Comparison of ENCODE assay signal across 1 cellular context in genomic region chr12:4538207-4539160, GRCh38.
A peak's percentile ranks its signal among the peaks of the same experiment; 100 is the strongest.
TF ChIP-seq lines count a peak whose summit lies in the region.

Gene RAD51AP1, plus strand, starts transcription at chr12:4538890. Its CDS starts 50 bp downstream, at chr12:4538940.

TF ChIP-seq in HepG2, 621 proteins besides CTCF, POLR2A, EP300 and RAD21 (continued from another document and continues in another):
- TF ChIP-seq FOXJ3 (CRISPR knock-in tag; IDR thresholded peaks at IDR 0.05; ENCODE audit: borderline replicate concordance) = peak; percentile 53; the same call in 1 of the 2 replicates
- peak; percentile 73; the same call in 1 of the 2 replicates for TF ChIP-seq BRD4 (CRISPR knock-in tag; IDR thresholded peaks at IDR 0.05)
- TF ChIP-seq TBL1XR1 (IDR thresholded peaks at IDR 0.05; ENCODE audit: borderline replicate concordance, low read length, partially characterized antibody) = peak; percentile 19
- TF ChIP-seq, protein P1, sequence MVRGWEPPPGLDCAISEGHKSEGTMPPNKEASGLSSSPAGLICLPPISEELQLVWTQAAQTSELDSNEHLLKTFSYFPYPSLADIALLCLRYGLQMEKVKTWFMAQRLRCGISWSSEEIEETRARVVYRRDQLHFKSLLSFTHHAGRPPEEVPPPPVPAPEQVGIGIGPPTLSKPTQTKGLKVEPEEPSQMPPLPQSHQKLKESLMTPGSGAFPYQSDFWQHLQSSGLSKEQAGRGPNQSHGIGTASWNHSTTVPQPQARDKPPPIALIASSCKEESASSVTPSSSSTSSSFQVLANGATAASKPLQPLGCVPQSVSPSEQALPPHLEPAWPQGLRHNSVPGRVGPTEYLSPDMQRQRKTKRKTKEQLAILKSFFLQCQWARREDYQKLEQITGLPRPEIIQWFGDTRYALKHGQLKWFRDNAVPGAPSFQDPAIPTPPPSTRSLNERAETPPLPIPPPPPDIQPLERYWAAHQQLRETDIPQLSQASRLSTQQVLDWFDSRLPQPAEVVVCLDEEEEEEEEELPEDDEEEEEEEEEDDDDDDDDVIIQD (CRISPR knock-in tag; IDR thresholded peaks at IDR 0.05; ENCODE audit: low read depth) = no peak; the same call in 1 of the 2 replicates
- no peak for TF ChIP-seq ZNF83 (CRISPR knock-in tag; IDR thresholded peaks at IDR 0.05; ENCODE audit: borderline replicate concordance)
- TF ChIP-seq NFIC (IDR thresholded peaks at IDR 0.05; ENCODE audit: low read length) = peak; percentile 61; the same call in 1 of the 2 replicates
- no peak; the same call in 1 of the 2 replicates for TF ChIP-seq FOXC1 (CRISPR knock-in tag; IDR thresholded peaks at IDR 0.05; ENCODE audit: borderline replicate concordance)
- no peak for TF ChIP-seq ZNF512 (CRISPR knock-in tag; IDR thresholded peaks at IDR 0.05)
- no peak for TF ChIP-seq ZNF432 (CRISPR knock-in tag; IDR thresholded peaks at IDR 0.05; ENCODE audit: borderline replicate concordance)
- no peak for TF ChIP-seq ZNF224 (CRISPR knock-in tag; IDR thresholded peaks at IDR 0.05)
- TF ChIP-seq TEF (CRISPR knock-in tag; IDR thresholded peaks at IDR 0.05) = no peak
- no peak for TF ChIP-seq LCORL (IDR thresholded peaks at IDR 0.05)
- TF ChIP-seq LCORL (CRISPR knock-in tag; IDR thresholded peaks at IDR 0.05) = no peak
- no peak for TF ChIP-seq NFATC3 (CRISPR knock-in tag; IDR thresholded peaks at IDR 0.05)
- TF ChIP-seq ZNF678 (CRISPR knock-in tag; IDR thresholded peaks at IDR 0.05) = 0 out of 2 replicates have a peak, but pooled peaks have one; percentile 29
- TF ChIP-seq, protein P2, sequence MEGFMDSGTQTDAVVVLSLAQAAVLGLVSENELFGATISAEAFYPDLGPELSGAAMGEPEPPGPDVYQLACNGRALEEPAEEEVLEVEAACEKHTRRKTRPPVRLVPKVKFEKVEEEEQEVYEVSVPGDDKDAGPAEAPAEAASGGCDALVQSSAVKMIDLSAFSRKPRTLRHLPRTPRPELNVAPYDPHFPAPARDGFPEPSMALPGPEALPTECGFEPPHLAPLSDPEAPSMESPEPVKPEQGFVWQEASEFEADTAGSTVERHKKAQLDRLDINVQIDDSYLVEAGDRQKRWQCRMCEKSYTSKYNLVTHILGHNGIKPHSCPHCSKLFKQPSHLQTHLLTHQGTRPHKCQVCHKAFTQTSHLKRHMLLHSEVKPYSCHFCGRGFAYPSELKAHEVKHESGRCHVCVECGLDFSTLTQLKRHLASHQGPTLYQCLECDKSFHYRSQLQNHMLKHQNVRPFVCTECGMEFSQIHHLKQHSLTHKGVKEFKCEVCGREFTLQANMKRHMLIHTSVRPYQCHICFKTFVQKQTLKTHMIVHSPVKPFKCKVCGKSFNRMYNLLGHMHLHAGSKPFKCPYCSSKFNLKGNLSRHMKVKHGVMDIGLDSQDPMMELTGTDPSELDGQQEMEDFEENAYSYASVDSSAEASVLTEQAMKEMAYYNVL (CRISPR knock-in tag; IDR thresholded peaks at IDR 0.05; ENCODE audit: borderline replicate concordance) = peak; percentile 42; the same call in 1 of the 2 replicates
- TF ChIP-seq JUND (CRISPR knock-in tag; IDR thresholded peaks at IDR 0.05) = 0 out of 2 replicates have a peak, but pooled peaks have one; percentile 44
- peak; percentile 37 for TF ChIP-seq IKZF5 (CRISPR knock-in tag; IDR thresholded peaks at IDR 0.05)
- no peak for TF ChIP-seq ZFP82 (CRISPR knock-in tag; IDR thresholded peaks at IDR 0.05; ENCODE audit: borderline replicate concordance)
- TF ChIP-seq ZBTB42 (CRISPR knock-in tag; IDR thresholded peaks at IDR 0.05) = no peak
- peak; percentile 78 for TF ChIP-seq ZNF781 (CRISPR knock-in tag; IDR thresholded peaks at IDR 0.05; ENCODE audit: borderline replicate concordance, not compliant biosample characterization)
- no peak for TF ChIP-seq ZNF605 (CRISPR knock-in tag; IDR thresholded peaks at IDR 0.05)
- TF ChIP-seq CAMTA2 (CRISPR knock-in tag; IDR thresholded peaks at IDR 0.05; ENCODE audit: borderline replicate concordance) = no peak
- TF ChIP-seq FOXK2 (IDR thresholded peaks at IDR 0.05) = peak; percentile 71; the same call in 1 of the 2 replicates
- no peak for TF ChIP-seq ZNF570 (CRISPR knock-in tag; IDR thresholded peaks at IDR 0.05; ENCODE audit: borderline replicate concordance)
- no peak for TF ChIP-seq ZBTB14 (CRISPR knock-in tag; IDR thresholded peaks at IDR 0.05)
- TF ChIP-seq KAT7 (CRISPR knock-in tag; IDR thresholded peaks at IDR 0.05; ENCODE audit: borderline replicate concordance) = no peak
- no peak for TF ChIP-seq SNAI1 (CRISPR knock-in tag; IDR thresholded peaks at IDR 0.05; ENCODE audit: borderline replicate concordance)
- TF ChIP-seq KMT2A (CRISPR knock-in tag; IDR thresholded peaks at IDR 0.05) = peak; percentile 97
- TF ChIP-seq REL (CRISPR knock-in tag; conservative IDR thresholded peaks at IDR 0.05) = 0 out of 2 replicates have a peak, but pooled peaks have one; percentile 54
- peak; percentile 29; the same call in 1 of the 2 replicates for TF ChIP-seq ATF2 (CRISPR knock-in tag; IDR thresholded peaks at IDR 0.05)
- no peak for TF ChIP-seq ZNF17 (CRISPR knock-in tag; IDR thresholded peaks at IDR 0.05)
- no peak for TF ChIP-seq SMARCC2 (IDR thresholded peaks at IDR 0.05)
- TF ChIP-seq ZFP36L2 (CRISPR knock-in tag; IDR thresholded peaks at IDR 0.05) = no peak
- no peak for TF ChIP-seq DBP (CRISPR knock-in tag; IDR thresholded peaks at IDR 0.05; ENCODE audit: not compliant biosample characterization)
- TF ChIP-seq YY1 (IDR thresholded peaks at IDR 0.05; ENCODE audit: insufficient read depth, insufficient replicate concordance, low read depth, low read length) = peak; percentile 74
- TF ChIP-seq SAFB2 (CRISPR knock-in tag; IDR thresholded peaks at IDR 0.05; ENCODE audit: borderline replicate concordance, low read depth) = no peak; the same call in 1 of the 2 replicates
- peak; percentile 100 for TF ChIP-seq ASH2L (IDR thresholded peaks at IDR 0.05; ENCODE audit: insufficient read length, low read depth, low read length)
- TF ChIP-seq, protein P3, sequence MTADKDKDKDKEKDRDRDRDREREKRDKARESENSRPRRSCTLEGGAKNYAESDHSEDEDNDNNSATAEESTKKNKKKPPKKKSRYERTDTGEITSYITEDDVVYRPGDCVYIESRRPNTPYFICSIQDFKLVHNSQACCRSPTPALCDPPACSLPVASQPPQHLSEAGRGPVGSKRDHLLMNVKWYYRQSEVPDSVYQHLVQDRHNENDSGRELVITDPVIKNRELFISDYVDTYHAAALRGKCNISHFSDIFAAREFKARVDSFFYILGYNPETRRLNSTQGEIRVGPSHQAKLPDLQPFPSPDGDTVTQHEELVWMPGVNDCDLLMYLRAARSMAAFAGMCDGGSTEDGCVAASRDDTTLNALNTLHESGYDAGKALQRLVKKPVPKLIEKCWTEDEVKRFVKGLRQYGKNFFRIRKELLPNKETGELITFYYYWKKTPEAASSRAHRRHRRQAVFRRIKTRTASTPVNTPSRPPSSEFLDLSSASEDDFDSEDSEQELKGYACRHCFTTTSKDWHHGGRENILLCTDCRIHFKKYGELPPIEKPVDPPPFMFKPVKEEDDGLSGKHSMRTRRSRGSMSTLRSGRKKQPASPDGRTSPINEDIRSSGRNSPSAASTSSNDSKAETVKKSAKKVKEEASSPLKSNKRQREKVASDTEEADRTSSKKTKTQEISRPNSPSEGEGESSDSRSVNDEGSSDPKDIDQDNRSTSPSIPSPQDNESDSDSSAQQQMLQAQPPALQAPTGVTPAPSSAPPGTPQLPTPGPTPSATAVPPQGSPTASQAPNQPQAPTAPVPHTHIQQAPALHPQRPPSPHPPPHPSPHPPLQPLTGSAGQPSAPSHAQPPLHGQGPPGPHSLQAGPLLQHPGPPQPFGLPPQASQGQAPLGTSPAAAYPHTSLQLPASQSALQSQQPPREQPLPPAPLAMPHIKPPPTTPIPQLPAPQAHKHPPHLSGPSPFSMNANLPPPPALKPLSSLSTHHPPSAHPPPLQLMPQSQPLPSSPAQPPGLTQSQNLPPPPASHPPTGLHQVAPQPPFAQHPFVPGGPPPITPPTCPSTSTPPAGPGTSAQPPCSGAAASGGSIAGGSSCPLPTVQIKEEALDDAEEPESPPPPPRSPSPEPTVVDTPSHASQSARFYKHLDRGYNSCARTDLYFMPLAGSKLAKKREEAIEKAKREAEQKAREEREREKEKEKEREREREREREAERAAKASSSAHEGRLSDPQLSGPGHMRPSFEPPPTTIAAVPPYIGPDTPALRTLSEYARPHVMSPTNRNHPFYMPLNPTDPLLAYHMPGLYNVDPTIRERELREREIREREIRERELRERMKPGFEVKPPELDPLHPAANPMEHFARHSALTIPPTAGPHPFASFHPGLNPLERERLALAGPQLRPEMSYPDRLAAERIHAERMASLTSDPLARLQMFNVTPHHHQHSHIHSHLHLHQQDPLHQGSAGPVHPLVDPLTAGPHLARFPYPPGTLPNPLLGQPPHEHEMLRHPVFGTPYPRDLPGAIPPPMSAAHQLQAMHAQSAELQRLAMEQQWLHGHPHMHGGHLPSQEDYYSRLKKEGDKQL (CRISPR knock-in tag; IDR thresholded peaks at IDR 0.05; ENCODE audit: low read depth) = no peak
- TF ChIP-seq IRF2 (CRISPR knock-in tag; IDR thresholded peaks at IDR 0.05) = 0 out of 2 replicates have a peak, but pooled peaks have one; percentile 24
- no peak for TF ChIP-seq HOXA9 (CRISPR knock-in tag; IDR thresholded peaks at IDR 0.05; ENCODE audit: borderline replicate concordance)
- TF ChIP-seq ZBTB20 (CRISPR knock-in tag; IDR thresholded peaks at IDR 0.05; ENCODE audit: borderline replicate concordance, low read depth) = peak; percentile 86; the same call in 1 of the 2 replicates
- peak; percentile 96 for TF ChIP-seq HDAC1 (CRISPR knock-in tag; IDR thresholded peaks at IDR 0.05)
- no peak for TF ChIP-seq RBFOX2 (IDR thresholded peaks at IDR 0.05; ENCODE audit: low read depth, low read length)
- TF ChIP-seq SMAD1 (CRISPR knock-in tag; IDR thresholded peaks at IDR 0.05; ENCODE audit: borderline replicate concordance, low read depth) = peak; percentile 28; the same call in 1 of the 2 replicates
- TF ChIP-seq ZFP36L1 (CRISPR knock-in tag; IDR thresholded peaks at IDR 0.05) = peak; percentile 73; the same call in 1 of the 2 replicates
- TF ChIP-seq ZNF253 (CRISPR knock-in tag; IDR thresholded peaks at IDR 0.05; ENCODE audit: borderline replicate concordance) = no peak
